In genomic region chr22:43505423-43505822, GRCh38 we compare ENCODE assay signal across 33 cellular contexts.
"Had no signal": no experiment of that assay in that cellular context is flagged by ENCODE, and none has a peak within 500 bp of the region (broad histone marks: within the 10 kb centered on the region; RNA-seq: fewer than 3 reads in every experiment).

No MANE protein-coding gene starts in this region.

- H3K27ac Mint-ChIP-seq: activated B cell treated with CpG ODN at 0.5 μM for 24 hours; activated CD4-positive, alpha-beta memory T cell treated with anti-CD3 and anti-CD28 coated beads for 36 hours; activated CD4-positive, alpha-beta T cell treated with anti-CD3 and anti-CD28 coated beads, Interleukin-2, amount 10 ng/mL, durations not matched to agents 24 days and 14 days; activated CD8-positive, alpha-beta T cell treated with anti-CD3 and anti-CD28 coated beads for 36 hours; activated naive CD4-positive, alpha-beta T cell treated with anti-CD3 and anti-CD28 coated beads for 36 hours; activated naive CD4-positive, alpha-beta T cell treated with anti-CD3 and anti-CD28 coated beads, Interleukin-2, amount 50 U/mL, for 72 hours; activated naive CD8-positive, alpha-beta T cell treated with anti-CD3 and anti-CD28 coated beads for 36 hours; activated T-cell treated with anti-CD3 and anti-CD28 coated beads, Interleukin-2, amount 50 U/mL, for 72 hours; activated T-helper 1 cell treated with anti-CD3 and anti-CD28 coated beads, Interleukin-12 subunit alpha, Interleukin-12 subunit beta, Interleukin-2, Interleukin-4 antibody, amounts not matched to agents 30 ng/mL and 10 ng/mL and 1 ng/mL, durations not matched to agents 14 hours and 24 hours and 36 hours; activated T-helper 17 cell treated with anti-CD3 and anti-CD28 coated beads, Interleukin-2, amount 50 U/mL, for 72 hours; T-cell; T-helper 17 cell; T-helper 2 cell treated with Interferon-gamma antibody and Interleukin-4, amounts not matched to agents 5 μg/mL and 100 μg/mL, for 36 hours had no signal

- H3K36me3 Mint-ChIP-seq: activated CD4-positive, alpha-beta memory T cell treated with anti-CD3 and anti-CD28 coated beads for 36 hours; activated naive CD4-positive, alpha-beta T cell treated with anti-CD3 and anti-CD28 coated beads, Interleukin-2, amount 50 U/mL, for 72 hours; activated naive CD8-positive, alpha-beta T cell treated with anti-CD3 and anti-CD28 coated beads for 36 hours; T-cell had no signal

- H3K27ac ChIP-seq: adrenal gland, body of pancreas, brain microvascular endothelial cell, cardiac muscle cell, VCaP had no signal

- H3K27me3 Mint-ChIP-seq: activated B cell treated with CpG ODN at 0.5 μM for 24 hours; activated CD4-positive, alpha-beta memory T cell treated with anti-CD3 and anti-CD28 coated beads for 36 hours; activated CD4-positive, alpha-beta T cell treated with anti-CD3 and anti-CD28 coated beads, Interleukin-2, amount 10 ng/mL, durations not matched to agents 24 days and 14 days; activated CD8-positive, alpha-beta T cell treated with anti-CD3 and anti-CD28 coated beads for 36 hours; activated naive CD8-positive, alpha-beta T cell treated with anti-CD3 and anti-CD28 coated beads for 36 hours; activated T-helper 17 cell treated with anti-CD3 and anti-CD28 coated beads, Interleukin-2, amount 50 U/mL, for 72 hours; central memory CD8-positive, alpha-beta T cell; T-cell; T-helper 17 cell had no signal

- DNase-seq: activated B cell treated with CpG ODN at 0.5 μM for 24 hours; activated CD4-positive, alpha-beta memory T cell treated with anti-CD3 and anti-CD28 coated beads for 36 hours; activated CD4-positive, alpha-beta T cell treated with anti-CD3 and anti-CD28 coated beads for 4 hours; activated CD4-positive, alpha-beta T cell treated with anti-CD3 and anti-CD28 coated beads, Interleukin-2, amount 10 ng/mL, durations not matched to agents 24 days and 14 days; activated CD4-positive, alpha-beta T cell treated with anti-CD3 and anti-CD28 coated beads, Interleukin-2, amount 50 U/mL, for 1 hour; activated CD4-positive, alpha-beta T cell treated with anti-CD3 and anti-CD28 coated beads, Interleukin-2, amount 50 U/mL, for 4 hours; activated CD4-positive, CD25-positive, alpha-beta regulatory T cell treated with anti-CD3 and anti-CD28 coated beads, Interleukin-2, amount 50 U/mL, for 72 hours; activated CD8-positive, alpha-beta memory T cell treated with anti-CD3 and anti-CD28 coated beads, Interleukin-2, amount 50 U/mL, for 4 hours; activated CD8-positive, alpha-beta T cell treated with anti-CD3 and anti-CD28 coated beads for 36 hours; activated effector memory CD4-positive, alpha-beta T cell treated with anti-CD3 and anti-CD28 coated beads, Interleukin-2, amount 50 U/mL, for 16 hours; activated gamma-delta T cell treated with Interleukin-2 at 50 U/mL for 16 hours; activated naive CD4-positive, alpha-beta T cell; activated naive CD4-positive, alpha-beta T cell treated with anti-CD3 and anti-CD28 coated beads for 36 hours; activated naive CD4-positive, alpha-beta T cell treated with anti-CD3 and anti-CD28 coated beads, Interleukin-2, amount 50 U/mL, for 16 hours; activated naive CD8-positive, alpha-beta T cell treated with anti-CD3 and anti-CD28 coated beads for 36 hours; activated T-cell treated with anti-CD3 and anti-CD28 coated beads for 4 hours; activated T-cell treated with anti-CD3 and anti-CD28 coated beads, Interleukin-2, amount 50 U/mL, for 1 hour; activated T-cell treated with anti-CD3 and anti-CD28 coated beads, Interleukin-2, amount 50 U/mL, for 4 hours; activated T-cell treated with anti-CD3 and anti-CD28 coated beads, Interleukin-2, amount 50 U/mL, for 72 hours; adrenal gland; amniotic stem cell; body of pancreas; brain microvascular endothelial cell; T-cell; T-helper 17 cell; T-helper 9 cell had no signal

- H3K9me3 Mint-ChIP-seq: activated B cell treated with CpG ODN at 0.5 μM for 24 hours; activated CD4-positive, alpha-beta memory T cell treated with anti-CD3 and anti-CD28 coated beads for 36 hours; activated CD8-positive, alpha-beta T cell treated with anti-CD3 and anti-CD28 coated beads for 36 hours; activated naive CD4-positive, alpha-beta T cell treated with anti-CD3 and anti-CD28 coated beads for 36 hours; activated naive CD4-positive, alpha-beta T cell treated with anti-CD3 and anti-CD28 coated beads, Interleukin-2, amount 50 U/mL, for 72 hours; activated naive CD8-positive, alpha-beta T cell treated with anti-CD3 and anti-CD28 coated beads for 36 hours; activated T-cell treated with anti-CD3 and anti-CD28 coated beads, Interleukin-2, amount 50 U/mL, for 4 hours; activated T-helper 1 cell treated with anti-CD3 and anti-CD28 coated beads, Interleukin-12 subunit alpha, Interleukin-12 subunit beta, Interleukin-2, Interleukin-4 antibody, amounts not matched to agents 30 ng/mL and 10 ng/mL and 1 ng/mL, durations not matched to agents 14 hours and 24 hours and 36 hours; activated T-helper 17 cell treated with anti-CD3 and anti-CD28 coated beads, Interleukin-2, amount 50 U/mL, for 72 hours; central memory CD8-positive, alpha-beta T cell; T-cell; T-helper 2 cell treated with Interferon-gamma antibody and Interleukin-4, amounts not matched to agents 5 μg/mL and 100 μg/mL, for 36 hours had no signal

- H3K27me3 ChIP-seq: adrenal gland, body of pancreas, brain microvascular endothelial cell, cardiac muscle cell had no signal

- H3K4me1 ChIP-seq: adrenal gland, body of pancreas had no signal

- H3K4me1 Mint-ChIP-seq: activated B cell treated with CpG ODN at 0.5 μM for 24 hours; activated CD4-positive, alpha-beta T cell treated with anti-CD3 and anti-CD28 coated beads, Interleukin-2, amount 10 ng/mL, durations not matched to agents 24 days and 14 days; activated naive CD8-positive, alpha-beta T cell treated with anti-CD3 and anti-CD28 coated beads for 36 hours; activated T-helper 17 cell treated with anti-CD3 and anti-CD28 coated beads, Interleukin-2, amount 50 U/mL, for 72 hours; central memory CD8-positive, alpha-beta T cell; T-cell; T-helper 17 cell had no signal

- H3K4me3 Mint-ChIP-seq: activated B cell treated with CpG ODN at 0.5 μM for 24 hours; activated CD4-positive, alpha-beta memory T cell treated with anti-CD3 and anti-CD28 coated beads for 36 hours; activated CD4-positive, alpha-beta T cell treated with anti-CD3 and anti-CD28 coated beads, Interleukin-2, amount 10 ng/mL, durations not matched to agents 24 days and 14 days; activated CD8-positive, alpha-beta T cell treated with anti-CD3 and anti-CD28 coated beads for 36 hours; activated naive CD4-positive, alpha-beta T cell treated with anti-CD3 and anti-CD28 coated beads for 36 hours; activated naive CD8-positive, alpha-beta T cell treated with anti-CD3 and anti-CD28 coated beads for 36 hours; activated T-cell treated with anti-CD3 and anti-CD28 coated beads, Interleukin-2, amount 50 U/mL, for 4 hours; activated T-cell treated with anti-CD3 and anti-CD28 coated beads, Interleukin-2, amount 50 U/mL, for 72 hours; activated T-helper 1 cell treated with anti-CD3 and anti-CD28 coated beads, Interleukin-12 subunit alpha, Interleukin-12 subunit beta, Interleukin-2, Interleukin-4 antibody, amounts not matched to agents 30 ng/mL and 10 ng/mL and 1 ng/mL, durations not matched to agents 14 hours and 24 hours and 36 hours; activated T-helper 17 cell treated with anti-CD3 and anti-CD28 coated beads, Interleukin-2, amount 50 U/mL, for 72 hours; central memory CD8-positive, alpha-beta T cell; T-cell; T-helper 17 cell; T-helper 2 cell treated with Interferon-gamma antibody and Interleukin-4, amounts not matched to agents 5 μg/mL and 100 μg/mL, for 36 hours had no signal

- H3K4me3 ChIP-seq: adrenal gland, body of pancreas, cardiac muscle cell had no signal

- ATAC-seq: activated CD8-positive, alpha-beta T cell treated with anti-CD3 and anti-CD28 coated beads for 36 hours; activated naive CD4-positive, alpha-beta T cell treated with anti-CD3 and anti-CD28 coated beads, Interleukin-2, amount 50 U/mL, for 72 hours; activated T-cell treated with anti-CD3 and anti-CD28 coated beads, Interleukin-2, amount 50 U/mL, for 4 hours; activated T-cell treated with anti-CD3 and anti-CD28 coated beads, Interleukin-2, amount 50 U/mL, for 72 hours; activated T-helper 17 cell treated with anti-CD3 and anti-CD28 coated beads, Interleukin-2, amount 50 U/mL, for 72 hours; body of pancreas; T-cell; T-helper 17 cell had no signal

- H3K36me3 ChIP-seq: adrenal gland, brain microvascular endothelial cell, cardiac muscle cell had no signal

- H3K9me3 ChIP-seq: adrenal gland, body of pancreas had no signal
